In the genomic region with DNA sequence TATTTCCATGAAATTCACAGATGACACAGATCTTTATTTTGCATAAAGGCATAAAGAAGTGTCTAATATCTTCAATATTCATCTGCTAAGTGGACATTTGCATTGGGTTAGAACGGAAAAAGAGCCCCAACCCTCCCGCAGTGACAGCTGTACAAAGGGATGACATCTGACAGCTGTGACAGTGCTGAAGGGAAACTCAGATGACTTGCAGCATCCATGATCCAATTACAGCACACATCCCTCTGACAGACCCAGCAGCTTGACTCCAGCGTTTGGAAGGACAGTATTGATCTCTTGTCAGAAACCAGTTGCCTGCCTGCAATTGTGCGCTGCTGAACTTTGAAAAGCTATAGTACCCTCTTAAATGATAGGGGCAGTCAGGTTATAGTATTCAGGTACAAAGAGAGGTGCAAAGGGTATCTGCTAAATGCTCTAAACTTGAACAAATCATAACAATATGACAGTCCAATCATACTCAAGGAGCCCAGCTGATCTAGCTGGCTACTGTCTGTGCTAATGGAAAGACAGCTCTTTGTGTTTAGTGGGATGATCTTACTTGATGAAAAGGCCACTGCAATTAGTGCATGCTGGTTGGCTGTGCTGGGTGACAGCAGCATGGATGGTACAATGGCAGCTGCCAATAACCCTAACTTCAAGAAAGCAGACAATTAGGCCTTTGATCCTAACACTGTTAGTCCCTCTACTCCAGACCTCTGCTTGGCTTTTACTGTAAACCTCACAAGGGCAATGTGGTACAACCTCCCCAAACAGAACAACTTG, we compare ENCODE assay signal across 2 cellular contexts.
A peak's percentile ranks its signal among the peaks of the same experiment; 100 is the strongest.
TF ChIP-seq lines count a peak whose summit lies in the region.

No MANE protein-coding gene starts in this region.

TF ChIP-seq in liver, 16 proteins besides CTCF, POLR2A, EP300 and RAD21:
- no peak for TF ChIP-seq EGR1 (IDR thresholded peaks at IDR 0.05; ENCODE audit: low read depth in 2 of 2)
- peak; percentile 25 to 41 for TF ChIP-seq RXRA (IDR thresholded peaks at IDR 0.05)
TF ChIP-seq in liver: peak in this region for 1.

TF ChIP-seq in HepG2, 621 proteins besides CTCF, POLR2A, EP300 and RAD21:
- TF ChIP-seq MED13 (CRISPR knock-in tag; IDR thresholded peaks at IDR 0.05), result no peak
- TF ChIP-seq MAF1 (CRISPR knock-in tag; IDR thresholded peaks at IDR 0.05; ENCODE audit: borderline replicate concordance), result no peak
- TF ChIP-seq GTF2F1 (IDR thresholded peaks at IDR 0.05; ENCODE audit: low read length), result no peak
- no peak for TF ChIP-seq MTA3 (CRISPR knock-in tag; IDR thresholded peaks at IDR 0.05)
- no peak for TF ChIP-seq ZBTB38 (CRISPR knock-in tag; IDR thresholded peaks at IDR 0.05)
- no peak for TF ChIP-seq NFYC (CRISPR knock-in tag; IDR thresholded peaks at IDR 0.05)
- no peak for TF ChIP-seq KLF13 (CRISPR knock-in tag; IDR thresholded peaks at IDR 0.05)
- TF ChIP-seq, protein P1, sequence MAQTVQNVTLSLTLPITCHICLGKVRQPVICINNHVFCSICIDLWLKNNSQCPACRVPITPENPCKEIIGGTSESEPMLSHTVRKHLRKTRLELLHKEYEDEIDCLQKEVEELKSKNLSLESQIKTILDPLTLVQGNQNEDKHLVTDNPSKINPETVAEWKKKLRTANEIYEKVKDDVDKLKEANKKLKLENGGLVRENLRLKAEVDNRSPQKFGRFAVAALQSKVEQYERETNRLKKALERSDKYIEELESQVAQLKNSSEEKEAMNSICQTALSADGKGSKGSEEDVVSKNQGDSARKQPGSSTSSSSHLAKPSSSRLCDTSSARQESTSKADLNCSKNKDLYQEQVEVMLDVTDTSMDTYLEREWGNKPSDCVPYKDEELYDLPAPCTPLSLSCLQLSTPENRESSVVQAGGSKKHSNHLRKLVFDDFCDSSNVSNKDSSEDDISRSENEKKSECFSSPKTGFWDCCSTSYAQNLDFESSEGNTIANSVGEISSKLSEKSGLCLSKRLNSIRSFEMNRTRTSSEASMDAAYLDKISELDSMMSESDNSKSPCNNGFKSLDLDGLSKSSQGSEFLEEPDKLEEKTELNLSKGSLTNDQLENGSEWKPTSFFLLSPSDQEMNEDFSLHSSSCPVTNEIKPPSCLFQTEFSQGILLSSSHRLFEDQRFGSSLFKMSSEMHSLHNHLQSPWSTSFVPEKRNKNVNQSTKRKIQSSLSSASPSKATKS (CRISPR knock-in tag; IDR thresholded peaks at IDR 0.05), result no peak
- TF ChIP-seq SMC3 (IDR thresholded peaks at IDR 0.05; ENCODE audit: low read length), result no peak
